ENCODE assay signal across 25 cellular contexts in the genomic region with DNA sequence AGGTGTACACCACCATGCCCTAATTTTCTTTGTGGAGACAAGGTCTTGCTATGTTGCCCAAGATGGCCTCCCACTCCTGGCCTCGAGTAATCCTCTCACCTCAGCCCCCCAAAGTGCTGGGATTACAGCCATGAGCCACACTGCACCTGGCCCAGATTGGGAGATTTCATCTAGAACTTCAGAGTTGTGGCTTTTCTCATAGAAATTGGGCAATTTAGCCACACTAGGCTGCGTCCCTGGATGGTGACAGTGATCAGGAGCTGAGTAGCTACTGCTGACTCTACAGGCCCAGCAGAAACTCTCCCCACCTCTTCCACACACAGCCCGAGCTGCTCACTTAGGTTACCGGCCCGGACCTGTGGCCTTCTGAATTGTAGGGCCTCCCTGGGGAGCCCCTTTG. TPM values are rescaled to one million over a fixed set of nuclear protein-coding genes. Genes with fewer than 3 reads are reported as not detected.
"Had no signal": no experiment of that assay in that cellular context is flagged by ENCODE, and none has a peak within 500 bp of the region (broad histone marks: within the 10 kb centered on the region; RNA-seq: fewer than 3 reads in every experiment).

No MANE protein-coding gene starts in this region.

- H3K36me3 ChIP-seq: tibial nerve, vagina had no signal

- FAIRE-seq: astrocyte, bronchial epithelial cell, frontal cortex had no signal

- H3K9me3 ChIP-seq: tibial nerve, vagina had no signal

- H3K27ac ChIP-seq: epithelial cell of prostate, tibial nerve, vagina had no signal

- H3K27me3 ChIP-seq: vagina had no signal

- H3K27me3 Mint-ChIP-seq: effector memory CD8-positive, alpha-beta T cell had no signal

- DNase-seq: activated CD4-positive, alpha-beta T cell treated with anti-CD3 and anti-CD28 coated beads, Interleukin-2, amount 10 ng/mL, durations not matched to agents 7 days and 5 days; activated naive CD4-positive, alpha-beta T cell treated with anti-CD3 and anti-CD28 coated beads for 36 hours; activated naive CD8-positive, alpha-beta T cell treated with anti-CD3 and anti-CD28 coated beads, Interleukin-2, amount 50 U/mL, for 24 hours; activated T-cell treated with anti-CD3 and anti-CD28 coated beads for 4 hours; dermis blood vessel endothelial cell; effector memory CD8-positive, alpha-beta T cell; head of caudate nucleus; kidney glomerular epithelial cell; left ventricle myocardium superior; mesenchymal stem cell; naive thymus-derived CD8-positive, alpha-beta T cell; nucleus accumbens; posterior cingulate gyrus; retina; stimulated activated naive CD4-positive, alpha-beta T cell treated with Interleukin-2 at 50 U/mL for 16 hours; substantia nigra had no signal

- H3K27ac Mint-ChIP-seq: activated CD4-positive, alpha-beta T cell treated with anti-CD3 and anti-CD28 coated beads, Interleukin-2, amount 10 ng/mL, durations not matched to agents 7 days and 5 days; activated naive CD4-positive, alpha-beta T cell treated with anti-CD3 and anti-CD28 coated beads for 36 hours; activated naive CD8-positive, alpha-beta T cell treated with anti-CD3 and anti-CD28 coated beads, Interleukin-2, amount 50 U/mL, for 24 hours; WTC11 had no signal

- H3K9me3 Mint-ChIP-seq: activated CD4-positive, alpha-beta T cell treated with anti-CD3 and anti-CD28 coated beads, Interleukin-2, amount 10 ng/mL, durations not matched to agents 7 days and 5 days; activated naive CD4-positive, alpha-beta T cell treated with anti-CD3 and anti-CD28 coated beads for 36 hours; activated naive CD8-positive, alpha-beta T cell treated with anti-CD3 and anti-CD28 coated beads, Interleukin-2, amount 50 U/mL, for 24 hours; effector memory CD8-positive, alpha-beta T cell; naive thymus-derived CD8-positive, alpha-beta T cell; WTC11 had no signal

- H3K36me3 Mint-ChIP-seq: naive thymus-derived CD8-positive, alpha-beta T cell; WTC11 had no signal

- H3K4me3 ChIP-seq: tibial nerve, vagina had no signal

- ATAC-seq: activated naive CD8-positive, alpha-beta T cell treated with anti-CD3 and anti-CD28 coated beads, Interleukin-2, amount 50 U/mL, for 24 hours; effector memory CD8-positive, alpha-beta T cell; left ventricle myocardium superior; naive thymus-derived CD8-positive, alpha-beta T cell; WTC11 had no signal

- H3K4me3 Mint-ChIP-seq: activated CD4-positive, alpha-beta T cell treated with anti-CD3 and anti-CD28 coated beads, Interleukin-2, amount 10 ng/mL, durations not matched to agents 7 days and 5 days; activated naive CD4-positive, alpha-beta T cell treated with anti-CD3 and anti-CD28 coated beads for 36 hours; activated naive CD8-positive, alpha-beta T cell treated with anti-CD3 and anti-CD28 coated beads, Interleukin-2, amount 50 U/mL, for 24 hours; effector memory CD8-positive, alpha-beta T cell; naive thymus-derived CD8-positive, alpha-beta T cell; WTC11 had no signal

RNA-seq across cellular contexts. Expression of a gene that starts 7.7 kb away (rescaled TPM):
- total RNA-seq: activated CD4-positive, alpha-beta T cell treated with anti-CD3 and anti-CD28 coated beads, Interleukin-2, amount 10 ng/mL, durations not matched to agents 7 days and 5 days; activated naive CD4-positive, alpha-beta T cell treated with anti-CD3 and anti-CD28 coated beads for 36 hours; astrocyte; bronchial epithelial cell; cerebellum; dermis blood vessel endothelial cell; left ventricle myocardium superior; mucosa of gallbladder; naive thymus-derived CD8-positive, alpha-beta T cell; tibial nerve; vagina had no signal
- polyA plus RNA-seq: naive thymus-derived CD8-positive, alpha-beta T cell had no signal

RNA-seq across cellular contexts. Expression of a gene that starts 8.5 kb away (rescaled TPM):
- total RNA-seq: activated naive CD4-positive, alpha-beta T cell treated with anti-CD3 and anti-CD28 coated beads for 36 hours; astrocyte; bronchial epithelial cell; cerebellum; dermis blood vessel endothelial cell; frontal cortex; left ventricle myocardium superior; tibial nerve; vagina; WTC11 had no signal
- polyA plus RNA-seq: naive thymus-derived CD8-positive, alpha-beta T cell had no signal

RNA-seq across cellular contexts. Expression of a gene that starts 16.6 kb away (rescaled TPM):
- total RNA-seq: left ventricle myocardium superior; naive thymus-derived CD8-positive, alpha-beta T cell had no signal
